ENCODE assay signal across 26 cellular contexts in the genomic region with DNA sequence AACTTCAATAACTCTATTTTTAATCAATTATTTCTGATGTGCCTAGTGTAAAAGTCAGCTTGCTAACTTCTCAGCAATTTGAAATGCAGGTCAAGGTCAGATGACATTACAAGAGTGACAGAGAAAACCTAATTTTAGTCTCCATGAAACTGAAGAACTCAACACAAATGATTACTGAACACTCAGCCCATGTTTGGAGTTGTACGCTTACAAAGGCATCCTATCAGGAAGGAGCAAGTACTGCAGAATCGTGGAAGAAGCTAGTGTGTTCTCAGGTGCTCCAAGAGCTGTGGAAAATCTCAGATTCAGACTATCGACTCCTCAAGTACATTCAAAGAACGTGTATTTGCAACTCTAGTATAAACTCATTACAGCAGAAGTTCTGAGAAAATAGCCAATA.
"Had no signal": no experiment of that assay in that cellular context is flagged by ENCODE, and none has a peak within 500 bp of the region (broad histone marks: within the 10 kb centered on the region; RNA-seq: fewer than 3 reads in every experiment).

No MANE protein-coding gene starts in this region.

- H3K9me3 ChIP-seq: adrenal gland, Peyer's patch had no signal

- H3K27ac ChIP-seq: adrenal gland, Peyer's patch, RWPE1 had no signal

- ATAC-seq: activated CD8-positive, alpha-beta T cell treated with anti-CD3 and anti-CD28 coated beads, Interleukin-2, amount 10 ng/mL, durations not matched to agents 7 days and 5 days; WTC11 had no signal

- H3K4me1 ChIP-seq: adrenal gland, Peyer's patch had no signal

- H3K27me3 ChIP-seq: adrenal gland, Peyer's patch had no signal

- DNase-seq: activated CD4-positive, alpha-beta T cell treated with anti-CD3 and anti-CD28 coated beads for 48 hours; activated CD4-positive, alpha-beta T cell treated with anti-CD3 and anti-CD28 coated beads, Interleukin-2, amount 50 U/mL, for 4 hours; activated CD4-positive, CD25-positive, alpha-beta regulatory T cell treated with anti-CD3 and anti-CD28 coated beads, Interleukin-2, amount 50 U/mL, for 72 hours; activated CD8-positive, alpha-beta memory T cell treated with anti-CD3 and anti-CD28 coated beads, Interleukin-2, amount 50 U/mL, for 48 hours; activated CD8-positive, alpha-beta T cell treated with anti-CD3 and anti-CD28 coated beads, Interleukin-2, amount 10 ng/mL, durations not matched to agents 7 days and 5 days; activated naive CD4-positive, alpha-beta T cell treated with anti-CD3 and anti-CD28 coated beads, Interleukin-2, amount 50 U/mL, for 16 hours; activated naive CD8-positive, alpha-beta T cell treated with anti-CD3 and anti-CD28 coated beads, Interleukin-2, amount 10 ng/mL, durations not matched to agents 7 days and 5 days; activated T-cell treated with anti-CD3 and anti-CD28 coated beads, Interleukin-2, amount 50 U/mL, for 1 hour; adrenal gland; anterior cingulate cortex; KG1; MV-4-11; NCI-H1092 treated with DMSO at 0.1 percent for 48 hours; NCI-H1417 treated with DMSO at 0.1 percent for 48 hours; NCI-H1694 treated with DMSO at 0.1 percent for 48 hours; NCI-H2029 treated with DMSO at 0.1 percent for 48 hours; NCI-H2227 treated with DMSO at 0.1 percent for 48 hours; NCI-H446 treated with DMSO at 0.1 percent for 48 hours; NCI-H524 treated with DMSO at 0.1 percent for 48 hours; NCI-H774; NK-92 treated with Interleukin-12 subunit alpha and Interleukin-12 subunit beta, amount 100 ng/mL, for 24 hours; OCI-M1; Peyer's patch; SHP77 treated with DMSO at 0.1 percent for 48 hours had no signal

- H3K36me3 ChIP-seq: adrenal gland, Peyer's patch had no signal

- H3K4me3 ChIP-seq: adrenal gland, Peyer's patch had no signal
